Comparison of ENCODE assay signal across 17 cellular contexts in the genomic region with DNA sequence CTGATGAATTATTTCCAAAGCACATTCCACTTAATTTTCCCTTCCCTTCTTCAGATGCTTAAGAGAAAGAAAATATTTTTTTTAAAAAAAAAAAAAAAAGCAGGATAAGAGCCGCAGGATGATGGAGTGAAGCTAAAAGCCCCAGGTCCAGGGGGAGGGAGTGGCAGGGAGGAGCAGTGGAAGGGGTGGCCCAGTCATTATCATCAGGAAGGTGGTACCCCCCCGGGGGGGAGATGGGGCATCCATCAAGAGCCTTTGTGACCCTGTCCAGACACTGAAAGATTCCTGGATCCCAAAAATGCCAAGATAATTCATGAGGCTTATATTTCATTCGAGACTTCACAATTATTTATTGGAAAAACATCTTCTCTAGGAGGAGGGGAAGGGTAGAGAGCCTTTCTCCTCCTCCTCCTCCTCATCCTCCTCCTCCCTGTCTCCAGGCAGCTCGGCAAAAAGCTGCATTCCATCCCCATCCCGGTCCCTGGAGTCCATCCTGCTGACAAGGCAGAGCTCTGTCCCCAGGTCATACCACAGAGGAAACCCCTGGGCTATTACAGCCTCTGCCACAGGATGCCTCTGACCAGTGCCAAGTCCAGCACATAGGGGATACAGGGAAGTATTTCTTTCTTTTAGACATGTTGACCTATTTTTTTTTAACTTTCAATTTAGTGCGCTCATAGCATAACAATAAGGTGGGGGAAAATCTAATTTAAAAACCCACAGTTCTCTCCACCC.
DNase-seq lines count a peak whose midpoint lies in the region; ATAC-seq and TF ChIP-seq lines count a peak whose summit lies in the region.
"Had no signal": no experiment of that assay in that cellular context is flagged by ENCODE, and none has a peak within 500 bp of the region (broad histone marks: within the 10 kb centered on the region; RNA-seq: fewer than 3 reads in every experiment).

No MANE protein-coding gene starts in this region.

- no peaks in the 10 kb centered on the region for H3K36me3 ChIP-seq in right atrium auricular region
- H3K36me3 ChIP-seq in breast epithelium = no peaks in the 10 kb centered on the region
- no peaks in the 10 kb centered on the region for H3K36me3 ChIP-seq in vagina
- H3K36me3 ChIP-seq: cardiac muscle cell, heart right ventricle, upper lobe of right lung had no signal

- TF ChIP-seq POLR2A in breast epithelium (IDR thresholded peaks at IDR 0.05) (no peak), vagina (IDR thresholded peaks at IDR 0.05) (no peak)

- H3K9me3 ChIP-seq in right atrium auricular region (peaks cover 0 to 22% of the 10 kb centered on the region in 2 donors), breast epithelium (peaks cover 4 to 7% of the 10 kb centered on the region in 2 donors), vagina (peaks cover 3% of the 10 kb centered on the region)
- H3K9me3 ChIP-seq: Caco-2, upper lobe of right lung had no signal

- H3K27ac ChIP-seq in right atrium auricular region = no peak overlapping the region
- peak overlapping the region; percentile 45 to 52 for H3K27ac ChIP-seq in breast epithelium
- H3K27ac ChIP-seq in vagina = peak overlapping the region; percentile 58
- H3K27ac ChIP-seq: cardiac muscle cell, heart right ventricle, upper lobe of right lung had no signal

- intact Hi-C loops in left cardiac atrium (cut with DNase I) (loop anchor here in 1 of 2 donors (10.0 kb wide), 1 partner anchor 618 kb away; no protein-coding TSS in a partner anchor), breast epithelium (cut with DNase I; ENCODE audit: low total_unique reads) (loop anchor here (5.0 kb wide), 1 partner anchor 326 kb away; no protein-coding TSS in a partner anchor), vagina (cut with DNase I) (no loop called here)

- ATAC-seq in left cardiac atrium (peak; percentile 36 to 53), GM18867 (IDR thresholded peaks at IDR 0.05; ENCODE audit: unreplicated experiment) (no peak), HG03095 (IDR thresholded peaks at IDR 0.05; ENCODE audit: unreplicated experiment) (no peak)
- ATAC-seq: heart right ventricle; stimulated activated effector memory CD8-positive, alpha-beta T cell treated with anti-CD3 and anti-CD28 coated beads, Interleukin-12 subunit alpha, Interleukin-12 subunit beta, amount 100 ng/mL, for 72 hours; upper lobe of right lung had no signal

- H3K4me1 ChIP-seq in right atrium auricular region = no peaks in the 10 kb centered on the region
- no peaks in the 10 kb centered on the region for H3K4me1 ChIP-seq in breast epithelium
- peaks cover 15% of the 10 kb centered on the region for H3K4me1 ChIP-seq in vagina
- H3K4me1 ChIP-seq: Caco-2, upper lobe of right lung had no signal

- H3K4me3 ChIP-seq in right atrium auricular region = no peak overlapping the region
- no peak overlapping the region for H3K4me3 ChIP-seq in breast epithelium
- no peak overlapping the region for H3K4me3 ChIP-seq in vagina
- H3K4me3 ChIP-seq: cardiac muscle cell, heart right ventricle, upper lobe of right lung had no signal

- TF ChIP-seq CTCF in right atrium auricular region (IDR thresholded peaks at IDR 0.05) = no peak
- no peak for TF ChIP-seq CTCF in breast epithelium (IDR thresholded peaks at IDR 0.05)
- TF ChIP-seq CTCF in vagina (IDR thresholded peaks at IDR 0.05) = no peak

- H3K27me3 ChIP-seq in right atrium auricular region (no peaks in the 10 kb centered on the region), breast epithelium (no peaks in the 10 kb centered on the region), vagina (no peaks in the 10 kb centered on the region)
- H3K27me3 ChIP-seq: cardiac muscle cell had no signal

- DNase-seq in left cardiac atrium (no peak), right atrium auricular region (ENCODE audit: low spot score) (no peak), breast epithelium (ENCODE audit: low spot score in 2 of 2) (no peak), islet precursor cell (peak; percentile 69), vagina (ENCODE audit: extremely low spot score in 2 of 2) (no peak), NCI-H446 (lab: John Stamatoyannopoulos, UW) (no peak)
- DNase-seq: activated CD4-positive, CD25-positive, alpha-beta regulatory T cell treated with anti-CD3 and anti-CD28 coated beads, Interleukin-2, amount 50 U/mL, for 72 hours; activated CD8-positive, alpha-beta memory T cell treated with anti-CD3 and anti-CD28 coated beads, Interleukin-2, amount 50 U/mL, for 4 hours; Caco-2; heart right ventricle; NCI-H510A treated with DMSO at 0.1 percent for 48 hours; stimulated activated CD4-positive, alpha-beta T cell treated with anti-CD3 and anti-CD28 coated beads, Interleukin-4, amount 100 ng/mL, for 4 hours; upper lobe of right lung had no signal

Comparison
In these comparisons a context has a peak if more than half of its experiments do, and no peak if none do; other contexts are left out.
1. ATAC-seq: peak in left cardiac atrium (2 of 2); none in GM18867 (single experiment) and HG03095 (single experiment).
2. H3K27ac ChIP-seq: peak in breast epithelium (2 of 2) and vagina (single experiment); none in right atrium auricular region (0 of 2).